ENCODE assay signal across 1 cellular context in the genomic region with DNA sequence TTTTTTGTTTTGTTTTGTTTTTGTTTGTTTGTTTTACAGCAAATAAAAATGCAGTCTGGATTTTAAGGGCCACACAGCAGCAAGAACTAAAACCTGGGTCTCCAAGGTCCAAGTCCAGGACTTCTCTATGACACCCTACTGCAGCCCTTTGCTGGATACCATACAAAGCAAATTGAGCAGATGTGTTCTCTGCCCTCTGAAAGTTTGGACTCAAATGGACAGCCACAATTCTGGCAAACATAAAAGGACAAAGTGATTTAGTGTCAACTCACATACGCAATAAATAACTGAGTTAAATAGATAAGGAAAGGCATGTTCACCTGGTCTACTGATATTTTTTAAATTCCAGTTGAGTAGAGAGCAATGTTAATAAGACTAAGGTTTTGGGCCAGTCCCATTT.
TF ChIP-seq lines count a peak whose summit lies in the region.

No MANE protein-coding gene starts in this region.

TF ChIP-seq in GM23338, 12 proteins besides CTCF, POLR2A, EP300 and RAD21 (continued from another document):
- TF ChIP-seq, protein P1, sequence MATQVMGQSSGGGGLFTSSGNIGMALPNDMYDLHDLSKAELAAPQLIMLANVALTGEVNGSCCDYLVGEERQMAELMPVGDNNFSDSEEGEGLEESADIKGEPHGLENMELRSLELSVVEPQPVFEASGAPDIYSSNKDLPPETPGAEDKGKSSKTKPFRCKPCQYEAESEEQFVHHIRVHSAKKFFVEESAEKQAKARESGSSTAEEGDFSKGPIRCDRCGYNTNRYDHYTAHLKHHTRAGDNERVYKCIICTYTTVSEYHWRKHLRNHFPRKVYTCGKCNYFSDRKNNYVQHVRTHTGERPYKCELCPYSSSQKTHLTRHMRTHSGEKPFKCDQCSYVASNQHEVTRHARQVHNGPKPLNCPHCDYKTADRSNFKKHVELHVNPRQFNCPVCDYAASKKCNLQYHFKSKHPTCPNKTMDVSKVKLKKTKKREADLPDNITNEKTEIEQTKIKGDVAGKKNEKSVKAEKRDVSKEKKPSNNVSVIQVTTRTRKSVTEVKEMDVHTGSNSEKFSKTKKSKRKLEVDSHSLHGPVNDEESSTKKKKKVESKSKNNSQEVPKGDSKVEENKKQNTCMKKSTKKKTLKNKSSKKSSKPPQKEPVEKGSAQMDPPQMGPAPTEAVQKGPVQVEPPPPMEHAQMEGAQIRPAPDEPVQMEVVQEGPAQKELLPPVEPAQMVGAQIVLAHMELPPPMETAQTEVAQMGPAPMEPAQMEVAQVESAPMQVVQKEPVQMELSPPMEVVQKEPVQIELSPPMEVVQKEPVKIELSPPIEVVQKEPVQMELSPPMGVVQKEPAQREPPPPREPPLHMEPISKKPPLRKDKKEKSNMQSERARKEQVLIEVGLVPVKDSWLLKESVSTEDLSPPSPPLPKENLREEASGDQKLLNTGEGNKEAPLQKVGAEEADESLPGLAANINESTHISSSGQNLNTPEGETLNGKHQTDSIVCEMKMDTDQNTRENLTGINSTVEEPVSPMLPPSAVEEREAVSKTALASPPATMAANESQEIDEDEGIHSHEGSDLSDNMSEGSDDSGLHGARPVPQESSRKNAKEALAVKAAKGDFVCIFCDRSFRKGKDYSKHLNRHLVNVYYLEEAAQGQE (IDR thresholded peaks at IDR 0.05; ENCODE audit: unreplicated experiment): no peak
- TF ChIP-seq POLR2AphosphoS5 (IDR thresholded peaks at IDR 0.05; ENCODE audit: low read depth): no peak
- TF ChIP-seq, protein P2, sequence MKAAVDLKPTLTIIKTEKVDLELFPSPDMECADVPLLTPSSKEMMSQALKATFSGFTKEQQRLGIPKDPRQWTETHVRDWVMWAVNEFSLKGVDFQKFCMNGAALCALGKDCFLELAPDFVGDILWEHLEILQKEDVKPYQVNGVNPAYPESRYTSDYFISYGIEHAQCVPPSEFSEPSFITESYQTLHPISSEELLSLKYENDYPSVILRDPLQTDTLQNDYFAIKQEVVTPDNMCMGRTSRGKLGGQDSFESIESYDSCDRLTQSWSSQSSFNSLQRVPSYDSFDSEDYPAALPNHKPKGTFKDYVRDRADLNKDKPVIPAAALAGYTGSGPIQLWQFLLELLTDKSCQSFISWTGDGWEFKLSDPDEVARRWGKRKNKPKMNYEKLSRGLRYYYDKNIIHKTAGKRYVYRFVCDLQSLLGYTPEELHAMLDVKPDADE (IDR thresholded peaks at IDR 0.05): no peak
- TF ChIP-seq CREB1 (CRISPR knock-in tag; IDR thresholded peaks at IDR 0.05; ENCODE audit: low read depth): no peak
